In genomic region chr1:183933528-183934179, GRCh38 we compare ENCODE assay signal across 14 cellular contexts.
"Had no signal": no experiment of that assay in that cellular context is flagged by ENCODE, and none has a peak within 500 bp of the region (broad histone marks: within the 10 kb centered on the region; RNA-seq: fewer than 3 reads in every experiment).

No MANE protein-coding gene starts in this region.

- FAIRE-seq: pancreas, TTC549 had no signal

- H3K4me1 ChIP-seq: pancreas had no signal

- H3K36me3 ChIP-seq: pancreas, suprapubic skin had no signal

- ATAC-seq: activated CD8-positive, alpha-beta T cell treated with anti-CD3 and anti-CD28 coated beads, Interleukin-2, amount 10 ng/mL, durations not matched to agents 7 days and 5 days; pancreas had no signal

- H3K4me3 ChIP-seq: esophagus muscularis mucosa, pancreas, suprapubic skin had no signal

- H3K27ac Mint-ChIP-seq: activated B cell treated with CpG ODN at 0.5 μM for 24 hours; activated CD8-positive, alpha-beta T cell treated with anti-CD3 and anti-CD28 coated beads, Interleukin-2, amount 10 ng/mL, durations not matched to agents 7 days and 5 days; activated naive CD8-positive, alpha-beta T cell treated with anti-CD3 and anti-CD28 coated beads for 36 hours; type B pancreatic cell had no signal

- H3K27ac ChIP-seq: pancreas, suprapubic skin had no signal

- H3K36me3 Mint-ChIP-seq: activated naive CD8-positive, alpha-beta T cell treated with anti-CD3 and anti-CD28 coated beads for 36 hours; type B pancreatic cell had no signal

- H3K9me3 Mint-ChIP-seq: activated B cell treated with CpG ODN at 0.5 μM for 24 hours; activated naive CD8-positive, alpha-beta T cell treated with anti-CD3 and anti-CD28 coated beads for 36 hours; activated T-cell treated with anti-CD3 and anti-CD28 coated beads, Interleukin-2, amount 50 U/mL, for 72 hours; type B pancreatic cell had no signal

- DNase-seq: activated B cell treated with CpG ODN at 0.5 μM for 24 hours; activated CD4-positive, alpha-beta T cell treated with anti-CD3 and anti-CD28 coated beads for 48 hours; activated CD8-positive, alpha-beta memory T cell treated with anti-CD3 and anti-CD28 coated beads, Interleukin-2, amount 50 U/mL, for 48 hours; activated CD8-positive, alpha-beta T cell treated with anti-CD3 and anti-CD28 coated beads, Interleukin-2, amount 10 ng/mL, durations not matched to agents 7 days and 5 days; activated naive CD8-positive, alpha-beta T cell treated with anti-CD3 and anti-CD28 coated beads for 36 hours; activated T-cell treated with anti-CD3 and anti-CD28 coated beads, Interleukin-2, amount 50 U/mL, for 72 hours; left cardiac atrium; midbrain; pancreas; stimulated activated naive CD4-positive, alpha-beta T cell treated with Interleukin-2 at 50 U/mL for 16 hours had no signal

- H3K4me3 Mint-ChIP-seq: activated B cell treated with CpG ODN at 0.5 μM for 24 hours; activated CD8-positive, alpha-beta T cell treated with anti-CD3 and anti-CD28 coated beads, Interleukin-2, amount 10 ng/mL, durations not matched to agents 7 days and 5 days; activated naive CD8-positive, alpha-beta T cell treated with anti-CD3 and anti-CD28 coated beads for 36 hours; activated T-cell treated with anti-CD3 and anti-CD28 coated beads, Interleukin-2, amount 50 U/mL, for 72 hours; type B pancreatic cell had no signal

- H3K4me1 Mint-ChIP-seq: activated B cell treated with CpG ODN at 0.5 μM for 24 hours had no signal

- H3K27me3 ChIP-seq: esophagus muscularis mucosa, pancreas, suprapubic skin had no signal

- H3K9me3 ChIP-seq: esophagus muscularis mucosa, pancreas, suprapubic skin had no signal
